In the genomic region with DNA sequence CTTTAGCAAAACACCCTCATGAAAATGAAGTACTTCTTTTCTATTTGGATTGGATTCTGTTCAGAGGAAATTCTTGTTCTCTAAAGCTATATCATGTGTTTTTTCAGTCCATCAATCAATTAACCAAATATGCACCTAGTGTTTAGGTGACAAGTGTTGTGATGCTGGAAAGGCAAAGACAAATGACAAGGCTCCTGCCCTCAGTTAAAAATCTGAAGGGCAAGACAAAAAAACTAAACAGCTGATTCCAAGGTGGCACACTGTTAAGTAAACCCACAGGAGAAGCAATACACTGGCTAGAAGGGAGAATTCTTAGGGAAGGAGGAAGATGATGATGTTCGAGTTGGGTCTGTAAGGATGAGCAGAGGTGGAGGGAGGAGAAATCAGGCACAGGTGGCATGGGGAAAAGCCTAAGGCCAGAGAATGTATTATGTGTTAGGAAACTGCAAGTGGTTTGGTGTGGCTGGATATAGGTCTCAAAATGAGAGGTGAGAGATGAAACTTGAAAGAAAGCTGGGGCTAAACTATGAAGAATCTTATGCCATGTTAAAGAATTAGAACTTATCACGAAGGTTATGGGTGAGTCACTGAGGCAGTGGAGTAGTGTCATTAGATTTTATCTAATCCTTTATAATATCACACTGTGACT, we compare ENCODE assay signal across 10 cellular contexts. TPM values are rescaled to one million over a fixed set of nuclear protein-coding genes. Genes with fewer than 3 reads are reported as not detected.
DNase-seq lines count a peak whose midpoint lies in the region; ATAC-seq and TF ChIP-seq lines count a peak whose summit lies in the region.
"Had no signal": no experiment of that assay in that cellular context is flagged by ENCODE, and none has a peak within 500 bp of the region (broad histone marks: within the 10 kb centered on the region; RNA-seq: fewer than 3 reads in every experiment).

No MANE protein-coding gene starts in this region.

- no peak for TF ChIP-seq CTCF in endodermal cell (conservative IDR thresholded peaks at IDR 0.05)

- no peaks in the 10 kb centered on the region for H3K4me1 ChIP-seq in endodermal cell (ENCODE audit: control insufficient read depth, insufficient read depth, low read length)

- DNase-seq in NCI-H1417 (lab: John Stamatoyannopoulos, UW), result peak in 2 of 3 experiments; percentile 13 to 60
- no peak for DNase-seq in NCI-H1417 treated with DMSO at 0.1 percent for 48 hours (lab: John Stamatoyannopoulos, UW)
- DNase-seq in T-helper 17 cell, result no peak
- DNase-seq in stimulated activated CD4-positive, alpha-beta T cell treated with anti-CD3 and anti-CD28 coated beads, Interleukin-12 subunit alpha, Interleukin-12 subunit beta, amount 100 ng/mL, for 4 hours, result peak; percentile 12
- DNase-seq in AG20443 (ENCODE audit: low spot score), result no peak
- DNase-seq in AML-193 (lab: John Stamatoyannopoulos, UW), result no peak
- DNase-seq in endodermal cell, result no peak
- DNase-seq: NCI-H526 treated with DMSO at 0.1 percent for 48 hours had no signal

- no peaks in the 10 kb centered on the region for H3K36me3 ChIP-seq in endodermal cell (ENCODE audit: control insufficient read depth, insufficient read depth, low read length)

- H3K27me3 Mint-ChIP-seq in T-helper 17 cell (no peaks in the 10 kb centered on the region), endodermal cell (ENCODE audit: insufficient read depth) (no peaks in the 10 kb centered on the region)

- H3K4me3 Mint-ChIP-seq in T-helper 17 cell, result peak overlapping the region; percentile 59
- H3K4me3 Mint-ChIP-seq in endodermal cell, result no peak overlapping the region

- H3K9me3 Mint-ChIP-seq in endodermal cell, result no peaks in the 10 kb centered on the region

- peaks cover 2% of the 10 kb centered on the region for H3K36me3 Mint-ChIP-seq in T-helper 17 cell (ENCODE audit: low read depth)
- H3K36me3 Mint-ChIP-seq in endodermal cell (ENCODE audit: low read depth), result no peaks in the 10 kb centered on the region

- H3K9me3 ChIP-seq in T-helper 17 cell (ENCODE audit: control insufficient read depth, low read length, poor library complexity, severe bottlenecking) (no peaks in the 10 kb centered on the region), endodermal cell (ENCODE audit: control insufficient read depth, low read length) (no peaks in the 10 kb centered on the region)

- no peak overlapping the region for H3K9ac ChIP-seq in endodermal cell (ENCODE audit: extremely low read depth, low read length, poor library complexity, severe bottlenecking)

- 83 to 88% methylated on average over 1 of the region's 2 CpGs for WGBS in endodermal cell (ENCODE audit: insufficient coverage in 1 of 2, insufficient read length in 1 of 2), 2 experiments

- ATAC-seq in HG02798 (IDR thresholded peaks at IDR 0.05; ENCODE audit: poor library complexity, unreplicated experiment) (peak; percentile 75), T-helper 17 cell (no peak)

- H3K4me1 Mint-ChIP-seq in T-helper 17 cell (peaks cover 14% of the 10 kb centered on the region), endodermal cell (no peaks in the 10 kb centered on the region)

- no peaks in the 10 kb centered on the region for H3K27me3 ChIP-seq in endodermal cell (ENCODE audit: control insufficient read depth, insufficient read depth, low read length, poor library complexity, severe bottlenecking)

- H3K27ac ChIP-seq in endodermal cell (ENCODE audit: low read depth, low read length), result no peak overlapping the region
- H3K27ac ChIP-seq: 22Rv1 had no signal

- no peak overlapping the region for H3K4me3 ChIP-seq in endodermal cell (ENCODE audit: low read length)

- H3K27ac Mint-ChIP-seq in T-helper 17 cell (peak overlapping the region; percentile 82), endodermal cell (no peak overlapping the region)

RNA-seq across cellular contexts. Expression of gene GFI1, which starts 51.8 kb away (rescaled TPM):
- total RNA-seq in T-helper 17 cell, result 10 to 100 TPM; 10.2 to 18.8 TPM
- under 1 TPM; 0.20 to 0.24 TPM for total RNA-seq in endodermal cell
- 0.32 TPM for polyA plus RNA-seq in endodermal cell (2013, experiment 1 of 2)
- polyA plus RNA-seq in endodermal cell (2013, experiment 2 of 2), result 0.21 TPM

Comparison
In these comparisons a context has a peak if more than half of its experiments do, and no peak if none do; other contexts are left out.
1. DNase-seq: peak in NCI-H1417 (2 of 3) and stimulated activated CD4-positive, alpha-beta T cell treated with anti-CD3 and anti-CD28 coated beads, Interleukin-12 subunit alpha, Interleukin-12 subunit beta, amount 100 ng/mL, for 4 hours (single experiment); none in NCI-H1417 treated with DMSO at 0.1 percent for 48 hours (single experiment), T-helper 17 cell (0 of 3), AG20443 (single experiment), AML-193 (0 of 2) and endodermal cell (single experiment).
2. RNA of gene GFI1, which starts 51.8 kb away (total RNA-seq): 10.2 to 18.8 TPM in T-helper 17 cell; 0.20 to 0.24 TPM in endodermal cell; every median in the first group is over 4 times any median in the second.